In genomic region chr6:72748759-72749158, GRCh38 we compare ENCODE assay signal across 9 cellular contexts.
DNase-seq lines count a peak whose midpoint lies in the region; TF ChIP-seq lines count a peak whose summit lies in the region.
"Had no signal": no experiment of that assay in that cellular context is flagged by ENCODE, and none has a peak within 500 bp of the region (broad histone marks: within the 10 kb centered on the region; RNA-seq: fewer than 3 reads in every experiment).

No MANE protein-coding gene starts in this region.

- CTCF ChIA-PET in PC-9 (lab: Charles Lee) = no interaction called here

- H3F3A ChIP-seq in PC-9 (ENCODE audit: insufficient read depth, low read depth) = no peaks in the 10 kb centered on the region

- H3K27ac ChIP-seq in KMS-11 (peak overlapping the region; percentile 31; the same call in 1 of the 2 replicates), PC-9 (no peak overlapping the region)

- H2AFZ ChIP-seq in KMS-11 (ENCODE audit: low read depth) (no peak overlapping the region), PC-9 (no peak overlapping the region)

- no TSS peak for BruUV-seq in PC-9 (replicated peaks; lab: Mats Ljungman, UMichigan)

- peak; percentile 10 for DNase-seq in stimulated activated CD4-positive, alpha-beta T cell treated with anti-CD3 and anti-CD28 coated beads, Interleukin-1b, Interleukin-23, amount 100 ng/mL, for 48 hours
- DNase-seq in stimulated activated CD4-positive, alpha-beta T cell treated with anti-CD3 and anti-CD28 coated beads, Interleukin-12 subunit alpha, Interleukin-12 subunit beta, amount 100 ng/mL, for 4 hours = no peak
- peak; percentile 92 for DNase-seq in dedifferentiated amniotic fluid mesenchymal stem cell (ENCODE audit: extremely low spot score)
- DNase-seq in activated effector memory CD4-positive, alpha-beta T cell treated with Interleukin-2 at 50 U/mL for 16 hours = no peak
- no peak for DNase-seq in NCI-H748 (lab: John Stamatoyannopoulos, UW; ENCODE audit: unreplicated experiment)
- DNase-seq in NCI-H146 treated with DMSO at 0.1 percent for 48 hours (lab: John Stamatoyannopoulos, UW; ENCODE audit: unreplicated experiment) = no peak
- no peak for DNase-seq in PC-9
- DNase-seq: DMS79 treated with DMSO at 0.1 percent for 48 hours had no signal

- peaks cover 3% of the 10 kb centered on the region; the same call in 1 of the 2 replicates for H3K9me3 ChIP-seq in PC-9 (ENCODE audit: insufficient read depth, low read depth)

- 0 out of 2 replicates have a peak, but pooled peaks cover 6% of the 10 kb centered on the region for H3K79me2 ChIP-seq in KMS-11 (ENCODE audit: insufficient read depth, low read depth)
- no peaks in the 10 kb centered on the region for H3K79me2 ChIP-seq in PC-9 (ENCODE audit: low read depth)

- H3K36me3 ChIP-seq in KMS-11 (ENCODE audit: insufficient read depth) (no peaks in the 10 kb centered on the region), PC-9 (ENCODE audit: low read depth) (no peaks in the 10 kb centered on the region)

- H3K4me3 ChIP-seq in KMS-11 (IDR thresholded peaks at IDR 0.05; ENCODE audit: insufficient read depth, low read depth, low read length) (no peak overlapping the region), PC-9 (no peak overlapping the region)

- H3K27me3 ChIP-seq in KMS-11 (ENCODE audit: insufficient read depth, low read depth) (no peaks in the 10 kb centered on the region), PC-9 (ENCODE audit: insufficient read depth, low read depth) (no peaks in the 10 kb centered on the region)

- no peaks in the 10 kb centered on the region; the same call in 1 of the 2 replicates for H3K9me2 ChIP-seq in PC-9 (ENCODE audit: insufficient read depth)

- no peak for TF ChIP-seq CTCF in KMS-11 (conservative IDR thresholded peaks at IDR 0.05; ENCODE audit: low read depth, low read length)
- no peak for TF ChIP-seq CTCF in PC-9 (conservative IDR thresholded peaks at IDR 0.05)

- no peak overlapping the region for H3K4me2 ChIP-seq in KMS-11
- H3K4me2 ChIP-seq in PC-9 = no peak overlapping the region

- H3K4me1 ChIP-seq in KMS-11 (ENCODE audit: low read depth, poor library complexity, severe bottlenecking) (no peaks in the 10 kb centered on the region), PC-9 (replicated peaks; ENCODE audit: insufficient read depth) (no peaks in the 10 kb centered on the region)

- POLR2A ChIA-PET in PC-9 (lab: Charles Lee; ENCODE audit: unreplicated experiment) = no interaction called here

- intact Hi-C loops in PC-9 (cut with micrococcal nuclease; ENCODE audit: unreplicated experiment) = no loop called here

- H3K9ac ChIP-seq in KMS-11 = no peak overlapping the region

- 0 out of 2 replicates have a peak, but pooled peaks cover 3% of the 10 kb centered on the region for H4K20me1 ChIP-seq in KMS-11 (ENCODE audit: insufficient read depth)
- no peaks in the 10 kb centered on the region for H4K20me1 ChIP-seq in PC-9 (ENCODE audit: insufficient read depth)

Comparison
In these comparisons a context has a peak if more than half of its experiments do, and no peak if none do; other contexts are left out.
1. DNase-seq: peak in stimulated activated CD4-positive, alpha-beta T cell treated with anti-CD3 and anti-CD28 coated beads, Interleukin-1b, Interleukin-23, amount 100 ng/mL, for 48 hours (single experiment) and dedifferentiated amniotic fluid mesenchymal stem cell (single experiment); none in stimulated activated CD4-positive, alpha-beta T cell treated with anti-CD3 and anti-CD28 coated beads, Interleukin-12 subunit alpha, Interleukin-12 subunit beta, amount 100 ng/mL, for 4 hours (single experiment), activated effector memory CD4-positive, alpha-beta T cell treated with Interleukin-2 at 50 U/mL for 16 hours (single experiment), NCI-H748 (single experiment), NCI-H146 treated with DMSO at 0.1 percent for 48 hours (single experiment) and PC-9 (0 of 2).